26 cellular contexts compared by ENCODE assay signal in the genomic region with DNA sequence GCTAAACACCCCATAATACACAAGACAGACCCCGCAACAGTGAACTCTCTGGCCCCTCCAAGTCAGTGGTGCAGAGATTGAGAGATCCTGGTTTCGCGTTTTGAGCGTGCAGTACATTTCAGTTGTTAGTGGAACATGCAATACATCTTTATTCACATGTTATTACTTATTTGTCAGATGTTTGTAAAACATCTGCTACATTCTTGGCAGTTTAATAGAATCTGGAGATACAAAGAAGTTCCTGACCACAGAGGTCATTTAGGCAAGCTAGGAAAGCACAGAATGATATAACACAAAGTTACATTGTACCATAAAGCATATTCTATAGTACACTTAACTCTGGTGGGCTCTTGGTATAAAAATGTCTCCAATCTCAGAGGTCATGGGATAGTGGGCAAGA.
"Had no signal": no experiment of that assay in that cellular context is flagged by ENCODE, and none has a peak within 500 bp of the region (broad histone marks: within the 10 kb centered on the region; RNA-seq: fewer than 3 reads in every experiment).

No MANE protein-coding gene starts in this region.

- H3K27ac Mint-ChIP-seq: effector memory CD8-positive, alpha-beta T cell; mesothelial cell of epicardium; naive B cell; natural killer cell treated with Interleukin-12 subunit alpha and Interleukin-12 subunit beta and Interleukin-15 and Interleukin-18, amount 100 ng/mL, for 72 hours; neural progenitor cell; stimulated activated memory B cell treated with anti-CD40 and anti-IgM and Interleukin-4, amounts not matched to agents 10 μg/mL and 1 μg/mL and 100 μg/mL, for 72 hours had no signal

- H3K36me3 ChIP-seq: esophagus squamous epithelium, gastroesophageal sphincter, neural progenitor cell, prostate gland, sigmoid colon, thoracic aorta, upper lobe of left lung had no signal

- H3K27me3 Mint-ChIP-seq: effector memory CD8-positive, alpha-beta T cell; natural killer cell treated with Interleukin-12 subunit alpha and Interleukin-12 subunit beta and Interleukin-15 and Interleukin-18, amount 100 ng/mL, for 72 hours had no signal

- H3K9me3 Mint-ChIP-seq: effector memory CD8-positive, alpha-beta T cell; natural killer cell treated with Interleukin-12 subunit alpha and Interleukin-12 subunit beta and Interleukin-15 and Interleukin-18, amount 100 ng/mL, for 72 hours had no signal

- H3K27me3 ChIP-seq: esophagus squamous epithelium, foreskin keratinocyte, gastroesophageal sphincter, heart right ventricle, neural progenitor cell, sigmoid colon, tibial nerve, upper lobe of left lung had no signal

- H3K36me3 Mint-ChIP-seq: natural killer cell treated with Interleukin-12 subunit alpha and Interleukin-12 subunit beta and Interleukin-15 and Interleukin-18, amount 100 ng/mL, for 72 hours had no signal

- H3K27ac ChIP-seq: foreskin keratinocyte, neural progenitor cell, prostate gland, thoracic aorta, upper lobe of left lung had no signal

- H3K4me3 Mint-ChIP-seq: effector memory CD8-positive, alpha-beta T cell; mesothelial cell of epicardium; naive B cell; natural killer cell treated with Interleukin-12 subunit alpha and Interleukin-12 subunit beta and Interleukin-15 and Interleukin-18, amount 100 ng/mL, for 72 hours; neural progenitor cell; stimulated activated memory B cell treated with anti-CD40 and anti-IgM and Interleukin-4, amounts not matched to agents 10 μg/mL and 1 μg/mL and 100 μg/mL, for 72 hours had no signal

- ATAC-seq: effector memory CD8-positive, alpha-beta T cell; foreskin keratinocyte; left colon; mucosa of descending colon; natural killer cell treated with Interleukin-12 subunit alpha and Interleukin-12 subunit beta and Interleukin-15 and Interleukin-18, amount 100 ng/mL, for 72 hours; stimulated activated memory B cell treated with anti-CD40 and anti-IgM and Interleukin-4, amounts not matched to agents 10 μg/mL and 1 μg/mL and 100 μg/mL, for 72 hours; stimulated activated naive CD8-positive, alpha-beta T cell treated with anti-CD3 and anti-CD28 coated beads, Interleukin-15, Interleukin-2, amounts not matched to agents 100 U/mL and 50 U/mL, for 24 hours had no signal

- H3K9me3 ChIP-seq: esophagus squamous epithelium, gastroesophageal sphincter, prostate gland, sigmoid colon, thoracic aorta, tibial nerve, upper lobe of left lung had no signal

- H3K4me3 ChIP-seq: esophagus squamous epithelium, gastroesophageal sphincter, heart right ventricle, lung, mucosa of descending colon, neural progenitor cell, prostate gland, sigmoid colon, thoracic aorta, tibial nerve, upper lobe of left lung had no signal

- H3K4me1 ChIP-seq: prostate gland had no signal

- DNase-seq: cerebellar nuclear complex; cortex of kidney; effector memory CD8-positive, alpha-beta T cell; erythroblast; esophagus squamous epithelium; foreskin keratinocyte; heart right ventricle; hippocampal formation; left colon; mesenchymal stem cell; mucosa of descending colon; naive B cell; right cardiac atrium; sigmoid colon; stimulated activated CD4-positive, alpha-beta T cell treated with anti-CD3 and anti-CD28 coated beads, Interleukin-4, amount 100 ng/mL, for 4 hours; stimulated activated naive CD8-positive, alpha-beta T cell treated with anti-CD3 and anti-CD28 coated beads, Interleukin-15, Interleukin-2, amounts not matched to agents 100 U/mL and 50 U/mL, for 24 hours; upper lobe of left lung had no signal
